28 cellular contexts compared by ENCODE assay signal in genomic region chrX:108121291-108121690, GRCh38.
"Had no signal": no experiment of that assay in that cellular context is flagged by ENCODE, and none has a peak within 500 bp of the region (broad histone marks: within the 10 kb centered on the region; RNA-seq: fewer than 3 reads in every experiment).

No MANE protein-coding gene starts in this region.

- H3K4me3 ChIP-seq: esophagus muscularis mucosa, lower lobe of right lung, mucosa of descending colon, pancreas, prostate gland, stomach, tibial artery had no signal

- H3K27me3 ChIP-seq: foreskin keratinocyte, stomach, tibial artery had no signal

- H3K4me1 ChIP-seq: pancreas, prostate gland, stomach had no signal

- H3K27ac Mint-ChIP-seq: activated CD4-positive, alpha-beta memory T cell treated with anti-CD3 and anti-CD28 coated beads, Interleukin-2, amount 10 ng/mL, durations not matched to agents 7 days and 5 days; activated CD4-positive, alpha-beta T cell treated with anti-CD3 and anti-CD28 coated beads, Interleukin-2, amount 10 ng/mL, durations not matched to agents 7 days and 5 days; activated naive CD4-positive, alpha-beta T cell treated with anti-CD3 and anti-CD28 coated beads, Interleukin-2, amount 50 U/mL, for 24 hours; activated naive CD8-positive, alpha-beta T cell treated with anti-CD3 and anti-CD28 coated beads, Interleukin-2, amount 50 U/mL, for 24 hours; activated T-helper 2 cell treated with anti-CD3 and anti-CD28 coated beads, Interferon-gamma antibody, Interleukin-2, Interleukin-4, amounts not matched to agents 10 μg/mL and 5 μg/mL and 100 μg/mL, durations not matched to agents 14 hours and 24 hours and 36 hours; dendritic cell treated with granulocyte-macrophage colony-stimulating factor and Interleukin-4, amounts not matched to agents 40 ng/mL and 50 ng/mL, for 4 days; endodermal cell; naive B cell; stimulated activated naive B cell treated with anti-CD40 and anti-IgM and Interleukin-4, amounts not matched to agents 10 μg/mL and 1 μg/mL and 100 μg/mL, for 72 hours had no signal

- H3K27me3 Mint-ChIP-seq: activated CD4-positive, alpha-beta memory T cell treated with anti-CD3 and anti-CD28 coated beads, Interleukin-2, amount 10 ng/mL, durations not matched to agents 7 days and 5 days; activated CD4-positive, alpha-beta T cell treated with anti-CD3 and anti-CD28 coated beads, Interleukin-2, amount 10 ng/mL, durations not matched to agents 7 days and 5 days; activated naive CD4-positive, alpha-beta T cell treated with anti-CD3 and anti-CD28 coated beads, Interleukin-2, amount 50 U/mL, for 24 hours; activated naive CD8-positive, alpha-beta T cell treated with anti-CD3 and anti-CD28 coated beads, Interleukin-2, amount 50 U/mL, for 24 hours; central memory CD8-positive, alpha-beta T cell; dendritic cell treated with granulocyte-macrophage colony-stimulating factor and Interleukin-4, amounts not matched to agents 40 ng/mL and 50 ng/mL, for 4 days; naive B cell; stimulated activated naive B cell treated with anti-CD40 and anti-IgM and Interleukin-4, amounts not matched to agents 10 μg/mL and 1 μg/mL and 100 μg/mL, for 72 hours had no signal

- H3K9me3 Mint-ChIP-seq: activated CD4-positive, alpha-beta memory T cell treated with anti-CD3 and anti-CD28 coated beads, Interleukin-2, amount 10 ng/mL, durations not matched to agents 7 days and 5 days; activated CD4-positive, alpha-beta T cell treated with anti-CD3 and anti-CD28 coated beads, Interleukin-2, amount 10 ng/mL, durations not matched to agents 7 days and 5 days; activated naive CD4-positive, alpha-beta T cell treated with anti-CD3 and anti-CD28 coated beads, Interleukin-2, amount 50 U/mL, for 24 hours; activated naive CD8-positive, alpha-beta T cell treated with anti-CD3 and anti-CD28 coated beads, Interleukin-2, amount 50 U/mL, for 24 hours; activated T-cell treated with anti-CD3 and anti-CD28 coated beads, Interleukin-2, amount 50 U/mL, for 4 hours; activated T-helper 2 cell treated with anti-CD3 and anti-CD28 coated beads, Interferon-gamma antibody, Interleukin-2, Interleukin-4, amounts not matched to agents 10 μg/mL and 5 μg/mL and 100 μg/mL, durations not matched to agents 14 hours and 24 hours and 36 hours; central memory CD8-positive, alpha-beta T cell; dendritic cell treated with granulocyte-macrophage colony-stimulating factor and Interleukin-4, amounts not matched to agents 40 ng/mL and 50 ng/mL, for 4 days; endodermal cell; naive B cell; neural crest cell; stimulated activated naive B cell treated with anti-CD40 and anti-IgM and Interleukin-4, amounts not matched to agents 10 μg/mL and 1 μg/mL and 100 μg/mL, for 72 hours had no signal

- H3K27ac ChIP-seq: foreskin keratinocyte, lower lobe of right lung, pancreas, prostate gland, stomach, tibial artery had no signal

- H3K4me1 Mint-ChIP-seq: activated CD4-positive, alpha-beta T cell treated with anti-CD3 and anti-CD28 coated beads, Interleukin-2, amount 10 ng/mL, durations not matched to agents 7 days and 5 days; activated naive CD4-positive, alpha-beta T cell treated with anti-CD3 and anti-CD28 coated beads, Interleukin-2, amount 50 U/mL, for 24 hours; activated naive CD8-positive, alpha-beta T cell treated with anti-CD3 and anti-CD28 coated beads, Interleukin-2, amount 50 U/mL, for 24 hours; stimulated activated naive B cell treated with anti-CD40 and anti-IgM and Interleukin-4, amounts not matched to agents 10 μg/mL and 1 μg/mL and 100 μg/mL, for 72 hours had no signal

- H3K36me3 ChIP-seq: lower lobe of right lung, pancreas, prostate gland, tibial artery had no signal

- H3K36me3 Mint-ChIP-seq: naive B cell had no signal

- DNase-seq: activated CD4-positive, alpha-beta memory T cell treated with anti-CD3 and anti-CD28 coated beads, Interleukin-2, amount 10 ng/mL, durations not matched to agents 7 days and 5 days; activated CD4-positive, alpha-beta T cell treated with anti-CD3 and anti-CD28 coated beads, Interleukin-2, amount 10 ng/mL, durations not matched to agents 7 days and 5 days; activated CD4-positive, CD25-positive, alpha-beta regulatory T cell treated with anti-CD3 and anti-CD28 coated beads, Interleukin-2, amount 50 U/mL, for 72 hours; activated naive CD8-positive, alpha-beta T cell treated with anti-CD3 and anti-CD28 coated beads, Interleukin-2, amount 50 U/mL, for 24 hours; activated T-cell treated with anti-CD3 and anti-CD28 coated beads, Interleukin-2, amount 50 U/mL, for 4 hours; amygdala; endodermal cell; foreskin keratinocyte; islet precursor cell; lower lobe of right lung; mucosa of descending colon; naive B cell; nucleus accumbens; pancreas; retina; stimulated activated CD4-positive, alpha-beta T cell treated with anti-CD3 and anti-CD28 coated beads, Interleukin-15, amount 100 ng/mL, for 24 hours; stimulated activated CD4-positive, alpha-beta T cell treated with anti-CD3 and anti-CD28 coated beads, Interleukin-2, amount 100 ng/mL, for 24 hours; stimulated activated naive B cell treated with anti-CD40 and anti-IgM and Interleukin-4, amounts not matched to agents 10 μg/mL and 1 μg/mL and 100 μg/mL, for 72 hours; stomach; T-helper 2 cell; tibial artery had no signal

- H3K9me3 ChIP-seq: esophagus muscularis mucosa, lower lobe of right lung, mucosa of descending colon, pancreas, prostate gland, stomach, tibial artery had no signal

- ATAC-seq: activated naive CD8-positive, alpha-beta T cell treated with anti-CD3 and anti-CD28 coated beads, Interleukin-2, amount 50 U/mL, for 24 hours; activated T-cell treated with anti-CD3 and anti-CD28 coated beads, Interleukin-2, amount 50 U/mL, for 4 hours; foreskin keratinocyte; lower lobe of right lung; mucosa of descending colon; pancreas; stimulated activated naive B cell treated with anti-CD40 and anti-IgM and Interleukin-4, amounts not matched to agents 10 μg/mL and 1 μg/mL and 100 μg/mL, for 72 hours had no signal

- H3K4me3 Mint-ChIP-seq: activated CD4-positive, alpha-beta memory T cell treated with anti-CD3 and anti-CD28 coated beads, Interleukin-2, amount 10 ng/mL, durations not matched to agents 7 days and 5 days; activated CD4-positive, alpha-beta T cell treated with anti-CD3 and anti-CD28 coated beads, Interleukin-2, amount 10 ng/mL, durations not matched to agents 7 days and 5 days; activated naive CD4-positive, alpha-beta T cell treated with anti-CD3 and anti-CD28 coated beads, Interleukin-2, amount 50 U/mL, for 24 hours; activated naive CD8-positive, alpha-beta T cell treated with anti-CD3 and anti-CD28 coated beads, Interleukin-2, amount 50 U/mL, for 24 hours; activated T-cell treated with anti-CD3 and anti-CD28 coated beads, Interleukin-2, amount 50 U/mL, for 4 hours; central memory CD8-positive, alpha-beta T cell; dendritic cell treated with granulocyte-macrophage colony-stimulating factor and Interleukin-4, amounts not matched to agents 40 ng/mL and 50 ng/mL, for 4 days; endodermal cell; naive B cell; neural crest cell; stimulated activated naive B cell treated with anti-CD40 and anti-IgM and Interleukin-4, amounts not matched to agents 10 μg/mL and 1 μg/mL and 100 μg/mL, for 72 hours had no signal
